ENCODE assay signal across 1 cellular context in the genomic region with DNA sequence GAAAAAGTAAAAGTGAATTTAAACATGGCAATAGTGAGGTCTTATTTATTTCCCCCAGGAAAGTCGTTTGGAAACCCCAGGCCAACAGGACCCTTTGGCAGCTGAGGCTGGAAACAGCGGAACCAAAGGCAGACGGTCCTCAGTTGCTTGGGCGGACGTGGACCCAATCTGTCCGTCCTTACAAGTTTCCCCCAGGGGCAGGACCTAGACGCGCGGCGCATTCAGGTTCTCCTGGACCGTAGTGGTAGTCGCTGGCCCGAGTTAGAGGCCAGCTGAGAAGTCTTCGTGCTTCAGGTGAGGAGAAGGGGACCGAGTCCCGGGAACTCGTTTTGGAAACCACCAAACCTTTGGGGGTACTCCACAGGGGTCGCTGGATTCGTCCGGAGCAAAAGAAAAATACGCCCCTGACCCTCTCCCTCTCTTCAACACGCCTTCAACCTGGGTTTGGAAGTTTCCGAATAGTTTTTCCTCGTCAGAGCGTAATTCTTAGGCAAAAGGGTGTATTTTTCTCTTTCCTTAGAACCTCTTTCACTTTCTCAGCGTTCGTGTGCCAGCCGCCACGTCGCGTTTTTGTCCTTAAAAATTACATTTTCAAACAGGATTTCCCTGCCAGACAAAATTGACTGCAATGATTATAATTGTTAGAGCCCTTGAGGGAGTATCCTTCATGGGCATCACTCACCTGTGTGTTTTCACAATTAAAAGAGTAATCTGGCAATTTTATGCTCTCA.
TF ChIP-seq lines count a peak whose summit lies in the region.

No MANE protein-coding gene starts in this region.

TF ChIP-seq in HepG2, 621 proteins besides CTCF, POLR2A, EP300 and RAD21 (continued from another document and continues in another):
- peak; percentile 98 for TF ChIP-seq SIN3A (IDR thresholded peaks at IDR 0.05; ENCODE audit: borderline replicate concordance, low read depth, low read length)
- peak; percentile 72 for TF ChIP-seq ZNF430 (CRISPR knock-in tag; IDR thresholded peaks at IDR 0.05)
- TF ChIP-seq ZNF383 (CRISPR knock-in tag; IDR thresholded peaks at IDR 0.05; ENCODE audit: borderline replicate concordance), result no peak
- peak; percentile 97 for TF ChIP-seq ZMYM4 (CRISPR knock-in tag; IDR thresholded peaks at IDR 0.05)
- TF ChIP-seq, protein P1, sequence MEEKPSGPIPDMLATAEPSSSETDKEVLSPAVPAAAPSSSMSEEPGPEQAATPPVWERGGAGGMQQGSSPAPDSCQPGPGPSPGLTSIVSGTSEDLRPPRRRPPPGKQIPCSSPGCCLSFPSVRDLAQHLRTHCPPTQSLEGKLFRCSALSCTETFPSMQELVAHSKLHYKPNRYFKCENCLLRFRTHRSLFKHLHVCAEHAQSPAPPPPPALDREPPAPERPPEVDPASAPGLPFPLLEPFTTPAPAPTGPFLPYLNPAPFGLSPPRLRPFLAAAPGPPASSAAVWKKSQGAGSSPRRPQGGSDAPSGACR (CRISPR knock-in tag; IDR thresholded peaks at IDR 0.05), result peak; percentile 97
- 0 out of 2 replicates have a peak, but pooled peaks have one; percentile 39 for TF ChIP-seq SOX13 (IDR thresholded peaks at IDR 0.05)
- TF ChIP-seq SOX13 (CRISPR knock-in tag; conservative IDR thresholded peaks at IDR 0.05 in 1 of 2, IDR thresholded peaks at IDR 0.05 in 1 of 2), result peak in 1 of 2 experiments; percentile 69; a peak in 2 of 4 replicates
- no peak for TF ChIP-seq ARNT (IDR thresholded peaks at IDR 0.05)
- TF ChIP-seq, protein P2, sequence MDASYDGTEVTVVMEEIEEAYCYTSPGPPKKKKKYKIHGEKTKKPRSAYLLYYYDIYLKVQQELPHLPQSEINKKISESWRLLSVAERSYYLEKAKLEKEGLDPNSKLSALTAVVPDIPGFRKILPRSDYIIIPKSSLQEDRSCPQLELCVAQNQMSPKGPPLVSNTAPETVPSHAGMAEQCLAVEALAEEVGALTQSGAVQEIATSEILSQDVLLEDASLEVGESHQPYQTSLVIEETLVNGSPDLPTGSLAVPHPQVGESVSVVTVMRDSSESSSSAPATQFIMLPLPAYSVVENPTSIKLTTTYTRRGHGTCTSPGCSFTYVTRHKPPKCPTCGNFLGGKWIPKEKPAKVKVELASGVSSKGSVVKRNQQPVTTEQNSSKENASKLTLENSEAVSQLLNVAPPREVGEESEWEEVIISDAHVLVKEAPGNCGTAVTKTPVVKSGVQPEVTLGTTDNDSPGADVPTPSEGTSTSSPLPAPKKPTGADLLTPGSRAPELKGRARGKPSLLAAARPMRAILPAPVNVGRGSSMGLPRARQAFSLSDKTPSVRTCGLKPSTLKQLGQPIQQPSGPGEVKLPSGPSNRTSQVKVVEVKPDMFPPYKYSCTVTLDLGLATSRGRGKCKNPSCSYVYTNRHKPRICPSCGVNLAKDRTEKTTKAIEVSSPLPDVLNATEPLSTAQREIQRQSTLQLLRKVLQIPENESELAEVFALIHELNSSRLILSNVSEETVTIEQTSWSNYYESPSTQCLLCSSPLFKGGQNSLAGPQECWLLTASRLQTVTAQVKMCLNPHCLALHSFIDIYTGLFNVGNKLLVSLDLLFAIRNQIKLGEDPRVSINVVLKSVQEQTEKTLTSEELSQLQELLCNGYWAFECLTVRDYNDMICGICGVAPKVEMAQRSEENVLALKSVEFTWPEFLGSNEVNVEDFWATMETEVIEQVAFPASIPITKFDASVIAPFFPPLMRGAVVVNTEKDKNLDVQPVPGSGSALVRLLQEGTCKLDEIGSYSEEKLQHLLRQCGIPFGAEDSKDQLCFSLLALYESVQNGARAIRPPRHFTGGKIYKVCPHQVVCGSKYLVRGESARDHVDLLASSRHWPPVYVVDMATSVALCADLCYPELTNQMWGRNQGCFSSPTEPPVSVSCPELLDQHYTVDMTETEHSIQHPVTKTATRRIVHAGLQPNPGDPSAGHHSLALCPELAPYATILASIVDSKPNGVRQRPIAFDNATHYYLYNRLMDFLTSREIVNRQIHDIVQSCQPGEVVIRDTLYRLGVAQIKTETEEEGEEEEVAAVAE (CRISPR knock-in tag; IDR thresholded peaks at IDR 0.05; ENCODE audit: borderline replicate concordance), result peak; percentile 81
- peak; percentile 66 for TF ChIP-seq HMG20A (CRISPR knock-in tag; IDR thresholded peaks at IDR 0.05; ENCODE audit: borderline replicate concordance)
- peak; percentile 82; the same call in 1 of the 2 replicates for TF ChIP-seq TOE1 (CRISPR knock-in tag; IDR thresholded peaks at IDR 0.05)
- TF ChIP-seq ZNF33B (CRISPR knock-in tag; IDR thresholded peaks at IDR 0.05), result peak; percentile 58; the same call in 1 of the 2 replicates
- no peak for TF ChIP-seq MBNL3 (CRISPR knock-in tag; conservative IDR thresholded peaks at IDR 0.05)
- peak; percentile 76; the same call in 1 of the 2 replicates for TF ChIP-seq MXD4 (CRISPR knock-in tag; IDR thresholded peaks at IDR 0.05)
- TF ChIP-seq ZNF17 (CRISPR knock-in tag; IDR thresholded peaks at IDR 0.05), result no peak
- TF ChIP-seq ZNF460 (CRISPR knock-in tag; IDR thresholded peaks at IDR 0.05; ENCODE audit: borderline replicate concordance), result peak; percentile 21; the same call in 1 of the 2 replicates
- no peak for TF ChIP-seq ZNF83 (CRISPR knock-in tag; IDR thresholded peaks at IDR 0.05; ENCODE audit: borderline replicate concordance)
- TF ChIP-seq MATR3 (CRISPR knock-in tag; IDR thresholded peaks at IDR 0.05), result no peak
- TF ChIP-seq RFXANK (CRISPR knock-in tag; IDR thresholded peaks at IDR 0.05), result no peak
- peak; percentile 54 for TF ChIP-seq ZBTB14 (CRISPR knock-in tag; IDR thresholded peaks at IDR 0.05)
- 0 out of 2 replicates have a peak, but pooled peaks have one; percentile 40 for TF ChIP-seq E2F1 (CRISPR knock-in tag; IDR thresholded peaks at IDR 0.05)
- peak; percentile 77 for TF ChIP-seq FOXA3 (CRISPR knock-in tag; IDR thresholded peaks at IDR 0.05)
- TF ChIP-seq, protein P3, sequence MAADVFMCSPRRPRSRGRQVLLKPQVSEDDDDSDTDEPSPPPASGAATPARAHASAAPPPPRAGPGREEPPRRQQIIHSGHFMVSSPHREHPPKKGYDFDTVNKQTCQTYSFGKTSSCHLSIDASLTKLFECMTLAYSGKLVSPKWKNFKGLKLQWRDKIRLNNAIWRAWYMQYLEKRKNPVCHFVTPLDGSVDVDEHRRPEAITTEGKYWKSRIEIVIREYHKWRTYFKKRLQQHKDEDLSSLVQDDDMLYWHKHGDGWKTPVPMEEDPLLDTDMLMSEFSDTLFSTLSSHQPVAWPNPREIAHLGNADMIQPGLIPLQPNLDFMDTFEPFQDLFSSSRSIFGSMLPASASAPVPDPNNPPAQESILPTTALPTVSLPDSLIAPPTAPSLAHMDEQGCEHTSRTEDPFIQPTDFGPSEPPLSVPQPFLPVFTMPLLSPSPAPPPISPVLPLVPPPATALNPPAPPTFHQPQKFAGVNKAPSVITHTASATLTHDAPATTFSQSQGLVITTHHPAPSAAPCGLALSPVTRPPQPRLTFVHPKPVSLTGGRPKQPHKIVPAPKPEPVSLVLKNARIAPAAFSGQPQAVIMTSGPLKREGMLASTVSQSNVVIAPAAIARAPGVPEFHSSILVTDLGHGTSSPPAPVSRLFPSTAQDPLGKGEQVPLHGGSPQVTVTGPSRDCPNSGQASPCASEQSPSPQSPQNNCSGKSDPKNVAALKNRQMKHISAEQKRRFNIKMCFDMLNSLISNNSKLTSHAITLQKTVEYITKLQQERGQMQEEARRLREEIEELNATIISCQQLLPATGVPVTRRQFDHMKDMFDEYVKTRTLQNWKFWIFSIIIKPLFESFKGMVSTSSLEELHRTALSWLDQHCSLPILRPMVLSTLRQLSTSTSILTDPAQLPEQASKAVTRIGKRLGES (CRISPR knock-in tag; IDR thresholded peaks at IDR 0.05; ENCODE audit: borderline replicate concordance), result peak; percentile 65; the same call in 1 of the 2 replicates
- peak; percentile 95 for TF ChIP-seq ZNF557 (CRISPR knock-in tag; IDR thresholded peaks at IDR 0.05)
- TF ChIP-seq ZNF563 (CRISPR knock-in tag; IDR thresholded peaks at IDR 0.05), result no peak; the same call in 1 of the 2 replicates
- no peak for TF ChIP-seq ATF4 (CRISPR knock-in tag; IDR thresholded peaks at IDR 0.05)
- TF ChIP-seq, protein P4, sequence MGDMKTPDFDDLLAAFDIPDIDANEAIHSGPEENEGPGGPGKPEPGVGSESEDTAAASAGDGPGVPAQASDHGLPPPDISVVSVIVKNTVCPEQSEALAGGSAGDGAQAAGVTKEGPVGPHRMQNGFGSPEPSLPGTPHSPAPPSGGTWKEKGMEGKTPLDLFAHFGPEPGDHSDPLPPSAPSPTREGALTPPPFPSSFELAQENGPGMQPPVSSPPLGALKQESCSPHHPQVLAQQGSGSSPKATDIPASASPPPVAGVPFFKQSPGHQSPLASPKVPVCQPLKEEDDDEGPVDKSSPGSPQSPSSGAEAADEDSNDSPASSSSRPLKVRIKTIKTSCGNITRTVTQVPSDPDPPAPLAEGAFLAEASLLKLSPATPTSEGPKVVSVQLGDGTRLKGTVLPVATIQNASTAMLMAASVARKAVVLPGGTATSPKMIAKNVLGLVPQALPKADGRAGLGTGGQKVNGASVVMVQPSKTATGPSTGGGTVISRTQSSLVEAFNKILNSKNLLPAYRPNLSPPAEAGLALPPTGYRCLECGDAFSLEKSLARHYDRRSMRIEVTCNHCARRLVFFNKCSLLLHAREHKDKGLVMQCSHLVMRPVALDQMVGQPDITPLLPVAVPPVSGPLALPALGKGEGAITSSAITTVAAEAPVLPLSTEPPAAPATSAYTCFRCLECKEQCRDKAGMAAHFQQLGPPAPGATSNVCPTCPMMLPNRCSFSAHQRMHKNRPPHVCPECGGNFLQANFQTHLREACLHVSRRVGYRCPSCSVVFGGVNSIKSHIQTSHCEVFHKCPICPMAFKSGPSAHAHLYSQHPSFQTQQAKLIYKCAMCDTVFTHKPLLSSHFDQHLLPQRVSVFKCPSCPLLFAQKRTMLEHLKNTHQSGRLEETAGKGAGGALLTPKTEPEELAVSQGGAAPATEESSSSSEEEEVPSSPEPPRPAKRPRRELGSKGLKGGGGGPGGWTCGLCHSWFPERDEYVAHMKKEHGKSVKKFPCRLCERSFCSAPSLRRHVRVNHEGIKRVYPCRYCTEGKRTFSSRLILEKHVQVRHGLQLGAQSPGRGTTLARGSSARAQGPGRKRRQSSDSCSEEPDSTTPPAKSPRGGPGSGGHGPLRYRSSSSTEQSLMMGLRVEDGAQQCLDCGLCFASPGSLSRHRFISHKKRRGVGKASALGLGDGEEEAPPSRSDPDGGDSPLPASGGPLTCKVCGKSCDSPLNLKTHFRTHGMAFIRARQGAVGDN (CRISPR knock-in tag; IDR thresholded peaks at IDR 0.05), result peak; percentile 75
- TF ChIP-seq ZNF589 (CRISPR knock-in tag; conservative IDR thresholded peaks at IDR 0.05), result 0 out of 2 replicates have a peak, but pooled peaks have one; percentile 32
- TF ChIP-seq ATAD3A (CRISPR knock-in tag; IDR thresholded peaks at IDR 0.05), result no peak
- TF ChIP-seq HNF1B (CRISPR knock-in tag; IDR thresholded peaks at IDR 0.05), result peak; percentile 81
- TF ChIP-seq BHLHE40 (IDR thresholded peaks at IDR 0.05; ENCODE audit: low read length), result no peak
- TF ChIP-seq NFE2L2 (IDR thresholded peaks at IDR 0.05; ENCODE audit: low read length), result no peak
- TF ChIP-seq NR2F6 (IDR thresholded peaks at IDR 0.05), result peak; percentile 38
- peak; percentile 80 for TF ChIP-seq NR2F6 (CRISPR knock-in tag; IDR thresholded peaks at IDR 0.05)
- TF ChIP-seq ZNF772 (CRISPR knock-in tag; IDR thresholded peaks at IDR 0.05), result peak; percentile 84
- no peak for TF ChIP-seq NFATC3 (CRISPR knock-in tag; IDR thresholded peaks at IDR 0.05)
- peak; percentile 89 for TF ChIP-seq BRCA1 (CRISPR knock-in tag; IDR thresholded peaks at IDR 0.05)
- TF ChIP-seq IRX3 (CRISPR knock-in tag; IDR thresholded peaks at IDR 0.05; ENCODE audit: borderline replicate concordance, low read depth), result no peak; the same call in 1 of the 2 replicates
- TF ChIP-seq ZNF263 (CRISPR knock-in tag; IDR thresholded peaks at IDR 0.05), result peak; percentile 59
- no peak for TF ChIP-seq ZNF841 (CRISPR knock-in tag; IDR thresholded peaks at IDR 0.05; ENCODE audit: borderline replicate concordance)
